In genomic region chr1:167288390-167289062, GRCh38 we compare ENCODE assay signal across 1 cellular context.
TF ChIP-seq lines count a peak whose summit lies in the region.

No MANE protein-coding gene starts in this region.

TF ChIP-seq in GM12878, 131 proteins besides CTCF, POLR2A, EP300 and RAD21 (continued from another document):
- TF ChIP-seq REST (IDR thresholded peaks at IDR 0.05; ENCODE audit: low read depth, low read length) = no peak
- TF ChIP-seq ZNF384 (IDR thresholded peaks at IDR 0.05; ENCODE audit: borderline replicate concordance, low read depth, low read length) = no peak
- TF ChIP-seq, protein P1, sequence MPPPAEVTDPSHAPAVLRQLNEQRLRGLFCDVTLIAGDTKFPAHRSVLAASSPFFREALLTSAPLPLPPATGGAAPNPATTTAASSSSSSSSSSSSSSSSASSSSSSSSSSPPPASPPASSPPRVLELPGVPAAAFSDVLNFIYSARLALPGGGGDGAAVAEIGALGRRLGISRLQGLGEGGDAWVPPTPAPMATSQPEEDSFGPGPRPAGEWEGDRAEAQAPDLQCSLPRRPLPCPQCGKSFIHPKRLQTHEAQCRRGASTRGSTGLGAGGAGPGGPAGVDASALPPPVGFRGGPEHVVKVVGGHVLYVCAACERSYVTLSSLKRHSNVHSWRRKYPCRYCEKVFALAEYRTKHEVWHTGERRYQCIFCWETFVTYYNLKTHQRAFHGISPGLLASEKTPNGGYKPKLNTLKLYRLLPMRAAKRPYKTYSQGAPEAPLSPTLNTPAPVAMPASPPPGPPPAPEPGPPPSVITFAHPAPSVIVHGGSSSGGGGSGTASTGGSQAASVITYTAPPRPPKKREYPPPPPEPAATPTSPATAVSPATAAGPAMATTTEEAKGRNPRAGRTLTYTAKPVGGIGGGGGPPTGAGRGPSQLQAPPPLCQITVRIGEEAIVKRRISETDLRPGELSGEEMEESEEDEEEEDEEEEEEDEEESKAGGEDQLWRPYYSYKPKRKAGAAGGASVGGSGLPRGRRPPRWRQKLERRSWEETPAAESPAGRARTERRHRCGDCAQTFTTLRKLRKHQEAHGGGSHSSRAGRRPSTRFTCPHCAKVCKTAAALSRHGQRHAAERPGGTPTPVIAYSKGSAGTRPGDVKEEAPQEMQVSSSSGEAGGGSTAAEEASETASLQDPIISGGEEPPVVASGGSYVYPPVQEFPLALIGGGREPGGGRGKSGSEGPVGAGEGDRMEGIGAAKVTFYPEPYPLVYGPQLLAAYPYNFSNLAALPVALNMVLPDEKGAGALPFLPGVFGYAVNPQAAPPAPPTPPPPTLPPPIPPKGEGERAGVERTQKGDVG (CRISPR knock-in tag; IDR thresholded peaks at IDR 0.05) = no peak
- no peak for TF ChIP-seq SREBF1 (IDR thresholded peaks at IDR 0.05; ENCODE audit: low read length)
- no peak for TF ChIP-seq RFX5 (IDR thresholded peaks at IDR 0.05; ENCODE audit: low read depth, low read length)
- TF ChIP-seq, protein P2, sequence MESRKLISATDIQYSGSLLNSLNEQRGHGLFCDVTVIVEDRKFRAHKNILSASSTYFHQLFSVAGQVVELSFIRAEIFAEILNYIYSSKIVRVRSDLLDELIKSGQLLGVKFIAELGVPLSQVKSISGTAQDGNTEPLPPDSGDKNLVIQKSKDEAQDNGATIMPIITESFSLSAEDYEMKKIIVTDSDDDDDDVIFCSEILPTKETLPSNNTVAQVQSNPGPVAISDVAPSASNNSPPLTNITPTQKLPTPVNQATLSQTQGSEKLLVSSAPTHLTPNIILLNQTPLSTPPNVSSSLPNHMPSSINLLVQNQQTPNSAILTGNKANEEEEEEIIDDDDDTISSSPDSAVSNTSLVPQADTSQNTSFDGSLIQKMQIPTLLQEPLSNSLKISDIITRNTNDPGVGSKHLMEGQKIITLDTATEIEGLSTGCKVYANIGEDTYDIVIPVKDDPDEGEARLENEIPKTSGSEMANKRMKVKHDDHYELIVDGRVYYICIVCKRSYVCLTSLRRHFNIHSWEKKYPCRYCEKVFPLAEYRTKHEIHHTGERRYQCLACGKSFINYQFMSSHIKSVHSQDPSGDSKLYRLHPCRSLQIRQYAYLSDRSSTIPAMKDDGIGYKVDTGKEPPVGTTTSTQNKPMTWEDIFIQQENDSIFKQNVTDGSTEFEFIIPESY (IDR thresholded peaks at IDR 0.05) = no peak
- TF ChIP-seq CEBPZ (IDR thresholded peaks at IDR 0.05; ENCODE audit: low read depth, low read length) = no peak
- no peak for TF ChIP-seq POLR2AphosphoS5 (IDR thresholded peaks at IDR 0.05; ENCODE audit: low read length)
